In the genomic region with DNA sequence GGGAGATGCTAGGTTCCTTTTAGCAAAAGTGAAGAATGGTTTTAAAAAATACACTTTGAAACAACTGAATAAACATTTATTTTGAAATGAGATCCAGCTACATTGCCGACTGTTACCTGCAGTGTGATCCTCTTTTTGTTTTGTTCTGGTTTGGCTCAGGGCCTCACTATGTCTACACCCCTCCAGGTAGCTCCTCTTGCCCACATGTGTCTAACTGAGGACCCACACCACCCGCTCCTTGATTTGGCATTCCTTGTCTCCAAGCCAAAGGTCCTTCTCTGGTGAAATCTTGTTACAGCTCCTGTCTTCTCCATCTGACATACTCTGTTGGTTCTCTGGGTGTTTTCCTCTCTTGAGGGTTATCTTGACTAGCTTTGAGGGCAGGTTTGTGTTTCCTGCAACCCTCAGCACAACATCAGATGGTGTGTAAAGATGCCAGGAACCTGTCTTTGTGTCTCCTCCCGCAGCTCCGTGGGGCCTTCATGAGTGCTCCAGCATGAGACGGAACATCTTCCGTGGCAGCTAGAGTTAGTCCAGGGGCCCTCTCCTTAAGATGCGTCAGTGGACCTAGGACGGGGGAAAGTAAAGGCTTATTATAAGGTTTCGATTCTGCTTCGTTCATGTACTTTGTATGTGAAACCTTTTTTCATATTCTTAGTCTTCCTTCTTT, we compare ENCODE assay signal across 1 cellular context.
TF ChIP-seq lines count a peak whose summit lies in the region.

No MANE protein-coding gene starts in this region.

TF ChIP-seq in HepG2, 621 proteins besides CTCF, POLR2A, EP300 and RAD21:
- TF ChIP-seq CHCHD3 (CRISPR knock-in tag; IDR thresholded peaks at IDR 0.05) = no peak
- no peak for TF ChIP-seq ATF7-NPFF (CRISPR knock-in tag; IDR thresholded peaks at IDR 0.05; ENCODE audit: low read depth)
- TF ChIP-seq SCMH1 (CRISPR knock-in tag; IDR thresholded peaks at IDR 0.05; ENCODE audit: borderline replicate concordance) = no peak
- TF ChIP-seq RFXANK (CRISPR knock-in tag; IDR thresholded peaks at IDR 0.05) = no peak
- 0 out of 2 replicates have a peak, but pooled peaks have one; percentile 35 for TF ChIP-seq ZNF567 (CRISPR knock-in tag; IDR thresholded peaks at IDR 0.05; ENCODE audit: borderline replicate concordance)
